In genomic region chr2:91500978-91501310, GRCh38 we compare ENCODE assay signal across 7 cellular contexts.
A peak's percentile ranks its signal among the peaks of the same experiment; 100 is the strongest.
DNase-seq lines count a peak whose midpoint lies in the region; ATAC-seq and TF ChIP-seq lines count a peak whose summit lies in the region.
"Not testable (repeated sequence)": the region's sequence is repeated elsewhere in the genome, so short reads cannot be mapped to it uniquely, and the experiment has no call there.

No MANE protein-coding gene starts in this region.

- H3K4me1 ChIP-seq in esophagus muscularis mucosa; naive thymus-derived CD4-positive, alpha-beta T cell (ENCODE audit: control insufficient read depth in 2 of 2, insufficient read depth in 2 of 2, low read length in 2 of 2): not testable (repeated sequence)

- not testable (repeated sequence) for TF ChIP-seq EP300 in esophagus muscularis mucosa (IDR thresholded peaks at IDR 0.05)

- CTCF ChIA-PET in naive thymus-derived CD4-positive, alpha-beta T cell (lab: Charles Lee) = not testable (repeated sequence)

- intact Hi-C loops in esophagus muscularis mucosa (cut with DNase I); naive thymus-derived CD4-positive, alpha-beta T cell (cut with micrococcal nuclease); sciatic nerve (cut with DNase I): not testable (repeated sequence)

- not testable (repeated sequence) for H3K36me3 Mint-ChIP-seq in naive thymus-derived CD4-positive, alpha-beta T cell; stimulated activated memory B cell treated with anti-CD40 and anti-IgM and Interleukin-4, amounts not matched to agents 10 μg/mL and 1 μg/mL and 100 μg/mL, for 72 hours

- 87% methylated on average over 4 of the region's 5 CpGs for WGBS in esophagus muscularis mucosa

- H3K4me1 Mint-ChIP-seq in naive thymus-derived CD4-positive, alpha-beta T cell; stimulated activated memory B cell treated with anti-CD40 and anti-IgM and Interleukin-4, amounts not matched to agents 10 μg/mL and 1 μg/mL and 100 μg/mL, for 72 hours: not testable (repeated sequence)

- not testable (repeated sequence) for TF ChIP-seq CTCF in NB4 (IDR thresholded peaks at IDR 0.05; ENCODE audit: low read depth, low read length); coronary artery (IDR thresholded peaks at IDR 0.05); esophagus muscularis mucosa (IDR thresholded peaks at IDR 0.05)

- not testable (repeated sequence) for H3K27me3 ChIP-seq in esophagus muscularis mucosa; naive thymus-derived CD4-positive, alpha-beta T cell (ENCODE audit: control insufficient read depth in 2 of 2, insufficient read depth in 2 of 2, low read length in 2 of 2)

- H3K27me3 Mint-ChIP-seq in naive thymus-derived CD4-positive, alpha-beta T cell; stimulated activated memory B cell treated with anti-CD40 and anti-IgM and Interleukin-4, amounts not matched to agents 10 μg/mL and 1 μg/mL and 100 μg/mL, for 72 hours: not testable (repeated sequence)

- H3K27ac ChIP-seq in coronary artery; esophagus muscularis mucosa (replicated peaks in 1 of 4); naive thymus-derived CD4-positive, alpha-beta T cell (ENCODE audit: low read depth, low read length): not testable (repeated sequence)

- H3K4me3 Mint-ChIP-seq in naive thymus-derived CD4-positive, alpha-beta T cell; stimulated activated memory B cell treated with anti-CD40 and anti-IgM and Interleukin-4, amounts not matched to agents 10 μg/mL and 1 μg/mL and 100 μg/mL, for 72 hours: not testable (repeated sequence)

- H3K27ac Mint-ChIP-seq in naive thymus-derived CD4-positive, alpha-beta T cell; stimulated activated memory B cell treated with anti-CD40 and anti-IgM and Interleukin-4, amounts not matched to agents 10 μg/mL and 1 μg/mL and 100 μg/mL, for 72 hours: not testable (repeated sequence)

- peak; percentile 0 for DNase-seq in NB4 (ENCODE audit: low read depth)
- DNase-seq in coronary artery (ENCODE audit: low spot score) = peak; percentile 68
- DNase-seq in esophagus muscularis mucosa (ENCODE audit: extremely low spot score) = peak; percentile 21
- peak; percentile 47 for DNase-seq in islet precursor cell
- DNase-seq in naive thymus-derived CD4-positive, alpha-beta T cell; sciatic nerve (ENCODE audit: low spot score): not testable (repeated sequence)

- not testable (repeated sequence) for H3K9me3 ChIP-seq in esophagus muscularis mucosa; naive thymus-derived CD4-positive, alpha-beta T cell (ENCODE audit: control insufficient read depth in 2 of 3, low read length in 3 of 3)

- POLR2A ChIA-PET in naive thymus-derived CD4-positive, alpha-beta T cell (lab: Charles Lee) = not testable (repeated sequence)

- TF ChIP-seq POLR2A in NB4 (IDR thresholded peaks at IDR 0.05; ENCODE audit: extremely low read depth, insufficient read length); esophagus muscularis mucosa (IDR thresholded peaks at IDR 0.05; ENCODE audit: low read depth): not testable (repeated sequence)

- peaks cover 0 to 19% (median 4%) of the 10 kb centered on the region in 11 donors for H3K9me3 Mint-ChIP-seq in naive thymus-derived CD4-positive, alpha-beta T cell
- not testable (repeated sequence) for H3K9me3 Mint-ChIP-seq in stimulated activated memory B cell treated with anti-CD40 and anti-IgM and Interleukin-4, amounts not matched to agents 10 μg/mL and 1 μg/mL and 100 μg/mL, for 72 hours

- H3K4me3 ChIP-seq in NB4 (ENCODE audit: low read depth, low read length); coronary artery; esophagus muscularis mucosa; naive thymus-derived CD4-positive, alpha-beta T cell (ENCODE audit: low read length): not testable (repeated sequence)

- not testable (repeated sequence) for H3K36me3 ChIP-seq in esophagus muscularis mucosa; naive thymus-derived CD4-positive, alpha-beta T cell (ENCODE audit: control insufficient read depth in 2 of 3, insufficient read depth in 3 of 3, low read length in 3 of 3)

- ATAC-seq in naive thymus-derived CD4-positive, alpha-beta T cell = peak; percentile 19
- peak; percentile 20 for ATAC-seq in sciatic nerve
- ATAC-seq in stimulated activated memory B cell treated with anti-CD40 and anti-IgM and Interleukin-4, amounts not matched to agents 10 μg/mL and 1 μg/mL and 100 μg/mL, for 72 hours = peak; percentile 40
